3 cellular contexts compared by ENCODE assay signal in the genomic region with DNA sequence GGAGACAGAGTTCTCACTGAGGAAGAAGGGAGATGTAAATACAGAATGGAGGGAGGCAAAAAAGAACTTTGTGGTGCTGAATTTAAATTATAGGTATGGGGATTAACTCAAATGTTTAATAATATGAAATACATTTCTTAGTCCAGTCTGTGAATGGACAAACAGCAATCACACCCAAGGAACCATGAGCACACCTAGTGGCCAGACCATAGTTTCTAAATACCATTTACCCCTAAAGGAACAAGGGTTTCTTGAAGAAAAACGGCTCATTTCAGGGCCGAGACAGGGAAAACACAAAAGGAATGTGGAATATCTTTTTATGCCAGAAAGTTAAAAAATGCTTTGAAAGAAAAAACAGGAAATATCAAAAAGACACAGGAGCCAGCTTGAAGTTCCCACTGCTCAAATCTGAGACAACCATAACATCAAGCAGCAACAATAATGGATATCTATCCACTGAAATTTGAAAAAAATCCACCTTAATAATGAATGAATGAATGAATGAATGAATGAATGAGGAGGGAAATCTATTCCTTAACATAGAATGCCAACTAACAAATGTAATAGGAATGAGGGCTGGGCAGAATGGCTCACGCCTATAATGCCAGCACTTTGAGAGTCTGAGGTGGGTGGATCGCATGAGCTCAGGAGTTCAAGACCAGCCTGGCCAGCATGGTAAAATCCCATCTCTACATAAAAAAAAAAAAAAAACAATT.
TF ChIP-seq lines count a peak whose summit lies in the region.

No MANE protein-coding gene starts in this region.

TF ChIP-seq in SK-N-SH, 30 proteins besides CTCF, POLR2A, EP300 and RAD21:
- TF ChIP-seq MEF2A (IDR thresholded peaks at IDR 0.05; ENCODE audit: borderline replicate concordance, low read depth) (no peak), GABPA (IDR thresholded peaks at IDR 0.05; ENCODE audit: low read depth) (no peak), NRF1 (IDR thresholded peaks at IDR 0.05; ENCODE audit: low read depth, low read length) (no peak)
TF ChIP-seq in SK-N-SH: peak in this region for 0.

TF ChIP-seq in SK-N-SH treated with all-trans-retinoic acid at 6 μM for 48 hours, 23 proteins besides CTCF, POLR2A, EP300 and RAD21:
- TF ChIP-seq ZNF8 (CRISPR knock-in tag; IDR thresholded peaks at IDR 0.05) (no peak), ZFP3 (CRISPR knock-in tag; IDR thresholded peaks at IDR 0.05) (no peak)

TF ChIP-seq in endothelial cell of umbilical vein, 7 proteins besides CTCF, POLR2A, EP300 and RAD21:
- no peak for TF ChIP-seq JUN (IDR thresholded peaks at IDR 0.05; ENCODE audit: borderline replicate concordance, insufficient read depth, insufficient read length, low read depth)
- TF ChIP-seq, protein P1, sequence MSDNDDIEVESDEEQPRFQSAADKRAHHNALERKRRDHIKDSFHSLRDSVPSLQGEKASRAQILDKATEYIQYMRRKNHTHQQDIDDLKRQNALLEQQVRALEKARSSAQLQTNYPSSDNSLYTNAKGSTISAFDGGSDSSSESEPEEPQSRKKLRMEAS (IDR thresholded peaks at IDR 0.05; ENCODE audit: insufficient read depth, insufficient read length) = no peak
- TF ChIP-seq GATA2 (IDR thresholded peaks at IDR 0.05; ENCODE audit: insufficient read depth, insufficient read length, low read depth, low read length) = no peak
- no peak for TF ChIP-seq MYC (IDR thresholded peaks at IDR 0.05; ENCODE audit: low read depth, low read length)
- TF ChIP-seq FOS (IDR thresholded peaks at IDR 0.05; ENCODE audit: borderline replicate concordance, insufficient read depth, low read length) = no peak
- no peak for TF ChIP-seq EZH2 (IDR thresholded peaks at IDR 0.05; ENCODE audit: borderline replicate concordance, low read depth, low read length, severe bottlenecking)
- no peak for TF ChIP-seq POLR2AphosphoS5 (IDR thresholded peaks at IDR 0.05; ENCODE audit: insufficient read depth, low read depth, low read length)
